20 cellular contexts compared by ENCODE assay signal in the genomic region with DNA sequence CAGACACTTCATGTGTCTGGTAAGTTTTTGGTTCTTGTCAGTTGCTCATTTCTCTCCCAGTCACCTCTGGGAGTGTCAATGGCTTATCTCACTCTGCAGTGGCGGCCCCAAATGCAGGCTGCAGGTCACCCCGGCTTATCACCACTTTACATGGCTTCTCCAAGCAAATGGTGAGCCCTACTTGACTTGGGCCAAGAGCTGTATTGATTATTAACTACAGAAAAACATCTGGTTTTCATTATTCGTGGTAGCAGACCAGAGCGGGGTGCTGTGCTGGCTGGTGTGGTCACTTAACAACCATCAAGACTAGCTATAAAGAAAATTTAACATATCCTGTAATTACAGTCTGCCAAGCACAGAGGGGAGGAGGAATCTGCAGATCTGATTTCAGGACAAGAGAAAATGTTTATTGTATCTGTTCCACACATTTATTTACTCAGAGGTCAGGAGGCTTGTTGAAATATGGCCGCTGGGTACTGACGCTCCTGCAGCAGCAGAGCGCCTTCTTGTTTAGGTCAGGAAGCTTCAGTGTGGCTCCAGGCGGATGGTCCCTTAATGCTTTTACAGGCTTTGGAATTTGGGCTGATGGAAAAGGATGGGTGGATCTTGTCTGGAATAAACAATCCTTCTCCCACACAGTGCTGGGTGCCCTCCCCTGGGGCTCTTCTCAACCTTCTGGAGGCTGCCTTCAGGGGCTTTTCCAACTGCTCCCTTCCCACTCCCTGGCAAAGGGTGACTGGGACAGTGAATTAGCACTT.
DNase-seq lines count a peak whose midpoint lies in the region; ATAC-seq, FAIRE-seq and TF ChIP-seq lines count a peak whose summit lies in the region.
"Had no signal": no experiment of that assay in that cellular context is flagged by ENCODE, and none has a peak within 500 bp of the region (broad histone marks: within the 10 kb centered on the region; RNA-seq: fewer than 3 reads in every experiment).

No MANE protein-coding gene starts in this region.

- intact Hi-C loops in heart right ventricle (cut with DNase I), result no loop called here
- intact Hi-C loops in Right ventricle myocardium inferior (cut with DNase I), result no loop called here
- intact Hi-C loops in K562 (cut with micrococcal nuclease), result no loop called here
- intact Hi-C loops in right lobe of liver (cut with DNase I), result no loop called here

- TF ChIP-seq CTCF in heart right ventricle (IDR thresholded peaks at IDR 0.05), result no peak
- no peak for TF ChIP-seq CTCF in K562 (IDR thresholded peaks at IDR 0.05 in 2 of 3, conservative IDR thresholded peaks at IDR 0.05 in 1 of 3; ENCODE audit: insufficient read depth in 2 of 3, low read depth in 1 of 3, low read length in 3 of 3)
- TF ChIP-seq CTCF in smooth muscle cell (IDR thresholded peaks at IDR 0.05; ENCODE audit: borderline replicate concordance, insufficient read depth, poor library complexity, severe bottlenecking), result no peak
- TF ChIP-seq CTCF in right lobe of liver (IDR thresholded peaks at IDR 0.05), result no peak

- TF ChIP-seq RAD21 in K562 (CRISPR knock-in tag; conservative IDR thresholded peaks at IDR 0.05 in 1 of 2, IDR thresholded peaks at IDR 0.05 in 1 of 2), result peak in 1 of 2 experiments; percentile 15; a peak in 1 of 4 replicates

- H3K4me3 ChIP-seq in heart right ventricle (no peak overlapping the region), K562 (no peak overlapping the region), smooth muscle cell (no peak overlapping the region), right lobe of liver (no peak overlapping the region)
- H3K4me3 ChIP-seq: upper lobe of right lung had no signal

- H3K79me2 ChIP-seq in K562 (ENCODE audit: control insufficient read depth, insufficient read depth, low read length) (no peaks in the 10 kb centered on the region), smooth muscle cell (ENCODE audit: low read depth) (no peaks in the 10 kb centered on the region)

- TF ChIP-seq EP300 in K562 (IDR thresholded peaks at IDR 0.05; ENCODE audit: low read length), result peak; percentile 90

- H4K20me1 ChIP-seq in K562 (replicated peaks; ENCODE audit: control insufficient read depth, insufficient read depth, low read length) (no peaks in the 10 kb centered on the region), smooth muscle cell (ENCODE audit: low read depth) (no peaks in the 10 kb centered on the region)

- ATAC-seq in heart right ventricle (peak in 5 of 8 donors; percentile 33 to 81 (median 58)), Right ventricle myocardium inferior (no peak), K562 (peak; percentile 97), right lobe of liver (no peak), GM21515 (IDR thresholded peaks at IDR 0.05; ENCODE audit: unreplicated experiment) (no peak)
- ATAC-seq: activated T-helper 17 cell treated with anti-CD3 and anti-CD28 coated beads, Interleukin-2, amount 50 U/mL, for 72 hours; left colon; upper lobe of right lung had no signal

- H3K9ac ChIP-seq in K562 (ENCODE audit: insufficient read depth in 1 of 2, low read depth in 2 of 2, low read length in 2 of 2) (no peak overlapping the region), smooth muscle cell (ENCODE audit: low read depth) (no peak overlapping the region)

- CTCF ChIA-PET in K562 (lab: Yijun Ruan, JAX; ENCODE audit: low intra/inter-chr PET ratio), result no interaction called here

- peaks cover 0 to 16% (median 0%) of the 10 kb centered on the region in 9 donors for H3K4me1 ChIP-seq in heart right ventricle
- peaks cover 7 to 19% of the 10 kb centered on the region in 2 experiments; a peak in 4 of 5 replicates for H3K4me1 ChIP-seq in K562 (replicated peaks in 1 of 2; ENCODE audit: control insufficient read depth in 2 of 2, insufficient read depth in 2 of 2, low read length in 2 of 2)
- H3K4me1 ChIP-seq in smooth muscle cell (ENCODE audit: low read depth), result peaks cover 6% of the 10 kb centered on the region
- H3K4me1 ChIP-seq in right lobe of liver, result peaks cover 0 to 9% (median 4%) of the 10 kb centered on the region in 4 donors
- H3K4me1 ChIP-seq: upper lobe of right lung had no signal

- POLR2A ChIA-PET in K562 (lab: Yijun Ruan, JAX), result interaction anchor here (0.6 to 0.9 kb wide), 2 partner anchors 11 to 938 kb away, joined by 3 to 6 read pairs; no protein-coding TSS in a partner anchor

- DNase-seq in heart right ventricle, result no peak
- DNase-seq in Right ventricle myocardium inferior (ENCODE audit: missing footprints), result no peak
- peak; percentile 56 for DNase-seq in NCI-H82 treated with DMSO at 0.1 percent for 48 hours (lab: John Stamatoyannopoulos, UW; ENCODE audit: unreplicated experiment)
- DNase-seq in K562 (ENCODE audit: extremely low read depth in 1 of 4, low spot score in 3 of 4), result peak; percentile 74 to 92 (median 83)
- DNase-seq in smooth muscle cell (lab: John Stamatoyannopoulos, UW; ENCODE audit: unreplicated experiment), result no peak
- no peak for DNase-seq in right lobe of liver
- no peak for DNase-seq in DMS79 (lab: John Stamatoyannopoulos, UW)
- DNase-seq: activated B cell treated with CpG ODN at 0.5 μM for 24 hours; caudate nucleus; CD4-positive, alpha-beta T cell; effector CD4-positive, alpha-beta T cell; left colon; NCI-H2081 treated with DMSO at 0.1 percent for 48 hours; NCI-H526; stimulated activated CD4-positive, alpha-beta T cell treated with anti-CD3 and anti-CD28 coated beads, Interleukin-2, amount 100 ng/mL, for 24 hours; upper lobe of right lung had no signal

- peak overlapping the region in 1 of 10 donors; percentile 17 for H3K27ac ChIP-seq in heart right ventricle
- peak overlapping the region; percentile 47 for H3K27ac ChIP-seq in K562 (ENCODE audit: extremely low read depth, low read depth, low read length)
- H3K27ac ChIP-seq in smooth muscle cell (ENCODE audit: low read depth), result peak overlapping the region; percentile 64
- no peak overlapping the region for H3K27ac ChIP-seq in right lobe of liver
- H3K27ac ChIP-seq: upper lobe of right lung had no signal

- H2AFZ ChIP-seq in K562 (ENCODE audit: low read depth, low read length) (peak overlapping the region; percentile 65), smooth muscle cell (ENCODE audit: low read depth) (peak overlapping the region; percentile 56)

- peaks cover 0 to 24% (median 6%) of the 10 kb centered on the region in 11 donors for H3K9me3 ChIP-seq in heart right ventricle
- H3K9me3 ChIP-seq in K562 (replicated peaks; ENCODE audit: control insufficient read depth, insufficient read depth, low read depth, low read length), result no peaks in the 10 kb centered on the region
- H3K9me3 ChIP-seq in smooth muscle cell (replicated peaks; ENCODE audit: low read depth), result no peaks in the 10 kb centered on the region
- H3K9me3 ChIP-seq in right lobe of liver, result no peaks in the 10 kb centered on the region
- H3K9me3 ChIP-seq: upper lobe of right lung had no signal

- in situ Hi-C loops in K562 (cut with MboI), result no loop called here

- 45 to 53% methylated on average over 8 of the region's 8 CpGs for WGBS in heart right ventricle, 2 donors
- 2% methylated on average over 8 of the region's 8 CpGs for WGBS in K562 (ENCODE audit: insufficient coverage, low coverage, missing lambda C conversion rate)
- 36% methylated on average over 8 of the region's 8 CpGs for WGBS in smooth muscle cell (ENCODE audit: low lambda C conversion rate)
- WGBS in right lobe of liver (ENCODE audit: insufficient coverage, low coverage, low lambda C conversion rate, missing lambda C conversion rate), result 59% methylated on average over 8 of the region's 8 CpGs

- peaks cover 15% of the 10 kb centered on the region for H3F3A ChIP-seq in smooth muscle cell (ENCODE audit: low read depth)

- FAIRE-seq in K562 (lab: Jason Lieb, UNC), result peak; percentile 97
- FAIRE-seq: A204.1, RCC 7860 had no signal

- H3K27me3 ChIP-seq in heart right ventricle, result no peaks in the 10 kb centered on the region
- H3K27me3 ChIP-seq in K562 (ENCODE audit: control insufficient read depth in 2 of 2, insufficient read depth in 2 of 2, low read length in 2 of 2), result no peaks in the 10 kb centered on the region
- H3K27me3 ChIP-seq in smooth muscle cell (ENCODE audit: low read depth), result no peaks in the 10 kb centered on the region
- H3K27me3 ChIP-seq in right lobe of liver, result no peaks in the 10 kb centered on the region
- H3K27me3 ChIP-seq: upper lobe of right lung had no signal

- H3K4me2 ChIP-seq in K562 (ENCODE audit: insufficient read depth, low read length) (peak overlapping the region; percentile 47), smooth muscle cell (peak overlapping the region; percentile 65)

- no peaks in the 10 kb centered on the region for H3K9me1 ChIP-seq in K562 (ENCODE audit: control insufficient read depth, insufficient read depth, low read length)

- H3K36me3 ChIP-seq in heart right ventricle (no peaks in the 10 kb centered on the region), K562 (ENCODE audit: control insufficient read depth, insufficient read depth, low read length) (no peaks in the 10 kb centered on the region), smooth muscle cell (ENCODE audit: low read depth) (no peaks in the 10 kb centered on the region), right lobe of liver (no peaks in the 10 kb centered on the region)
- H3K36me3 ChIP-seq: upper lobe of right lung had no signal

- no TSS peak for BruUV-seq in K562 (replicated peaks; lab: Mats Ljungman, UMichigan)

- TF ChIP-seq POLR2A in K562 (conservative IDR thresholded peaks at IDR 0.05) (no peak), right lobe of liver (IDR thresholded peaks at IDR 0.05) (no peak)

TF ChIP-seq in K562, 482 proteins besides CTCF, POLR2A, EP300 and RAD21 (continues in another document):
- TF ChIP-seq SMARCA4 (IDR thresholded peaks at IDR 0.05) (peak; percentile 93), NR2C1 (IDR thresholded peaks at IDR 0.05) (peak; percentile 36; the same call in 1 of the 2 replicates), NR2C1 (tag; IDR thresholded peaks at IDR 0.05) (peak; percentile 76), ZBTB49 (CRISPR knock-in tag; IDR thresholded peaks at IDR 0.05; ENCODE audit: borderline replicate concordance) (no peak)

Comparison
In these comparisons a context has a peak if more than half of its experiments do, and no peak if none do; other contexts are left out.
1. ATAC-seq: peak in heart right ventricle (5 of 8) and K562 (single experiment); none in Right ventricle myocardium inferior (single experiment), right lobe of liver (0 of 4) and GM21515 (single experiment).
2. DNase-seq: peak in NCI-H82 treated with DMSO at 0.1 percent for 48 hours (single experiment) and K562 (4 of 4); none in heart right ventricle (0 of 2), Right ventricle myocardium inferior (single experiment), smooth muscle cell (single experiment), right lobe of liver (0 of 3) and DMS79 (single experiment).
3. H3K27ac ChIP-seq: peak in K562 (single experiment) and smooth muscle cell (single experiment); none in right lobe of liver (0 of 3).